ENCODE assay signal across 1 cellular context in the genomic region with DNA sequence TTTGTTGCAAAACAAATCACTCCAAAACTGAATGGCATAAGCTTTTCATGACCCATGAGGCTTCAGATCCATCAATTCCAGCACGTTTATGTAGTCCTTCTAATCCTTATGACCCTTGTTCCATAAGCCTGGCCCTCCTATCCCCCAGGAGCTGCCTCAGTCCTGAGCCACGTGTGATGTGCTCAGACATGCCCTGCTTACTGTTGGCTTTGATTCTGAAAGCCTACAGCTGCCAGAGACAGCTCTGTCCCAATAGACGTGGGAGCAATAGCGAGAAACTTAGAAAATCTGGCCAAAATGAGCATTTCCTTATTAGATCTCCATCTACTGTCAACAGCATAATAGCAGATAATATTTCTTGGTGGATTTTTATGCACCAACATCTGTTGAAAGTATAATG.
TF ChIP-seq lines count a peak whose summit lies in the region.

No MANE protein-coding gene starts in this region.

TF ChIP-seq in IMR-90, 13 proteins besides CTCF, POLR2A, EP300 and RAD21:
- TF ChIP-seq RCOR1 (IDR thresholded peaks at IDR 0.05; ENCODE audit: insufficient replicate concordance, low read length) (no peak), NFE2L2 (IDR thresholded peaks at IDR 0.05; ENCODE audit: low read depth, low read length) (no peak), SMC3 (IDR thresholded peaks at IDR 0.05; ENCODE audit: low read depth, low read length) (no peak), MAZ (IDR thresholded peaks at IDR 0.05; ENCODE audit: borderline replicate concordance, low read depth, low read length) (no peak), BHLHE40 (IDR thresholded peaks at IDR 0.05; ENCODE audit: low read depth, low read length) (no peak), FOS (IDR thresholded peaks at IDR 0.05; ENCODE audit: low read depth, low read length) (no peak), CHD1 (IDR thresholded peaks at IDR 0.05; ENCODE audit: low read depth, low read length) (no peak), CEBPB (IDR thresholded peaks at IDR 0.05; ENCODE audit: low read depth, low read length) (no peak), MXI1 (IDR thresholded peaks at IDR 0.05; ENCODE audit: borderline replicate concordance, low read depth, low read length) (no peak), MAFK (IDR thresholded peaks at IDR 0.05; ENCODE audit: low read depth, low read length) (no peak), RFX5 (IDR thresholded peaks at IDR 0.05; ENCODE audit: low read depth, low read length) (no peak)
- TF ChIP-seq, protein P1, sequence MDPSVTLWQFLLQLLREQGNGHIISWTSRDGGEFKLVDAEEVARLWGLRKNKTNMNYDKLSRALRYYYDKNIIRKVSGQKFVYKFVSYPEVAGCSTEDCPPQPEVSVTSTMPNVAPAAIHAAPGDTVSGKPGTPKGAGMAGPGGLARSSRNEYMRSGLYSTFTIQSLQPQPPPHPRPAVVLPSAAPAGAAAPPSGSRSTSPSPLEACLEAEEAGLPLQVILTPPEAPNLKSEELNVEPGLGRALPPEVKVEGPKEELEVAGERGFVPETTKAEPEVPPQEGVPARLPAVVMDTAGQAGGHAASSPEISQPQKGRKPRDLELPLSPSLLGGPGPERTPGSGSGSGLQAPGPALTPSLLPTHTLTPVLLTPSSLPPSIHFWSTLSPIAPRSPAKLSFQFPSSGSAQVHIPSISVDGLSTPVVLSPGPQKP (IDR thresholded peaks at IDR 0.05; ENCODE audit: borderline replicate concordance, low read depth, low read length) = no peak
- TF ChIP-seq, protein P2, sequence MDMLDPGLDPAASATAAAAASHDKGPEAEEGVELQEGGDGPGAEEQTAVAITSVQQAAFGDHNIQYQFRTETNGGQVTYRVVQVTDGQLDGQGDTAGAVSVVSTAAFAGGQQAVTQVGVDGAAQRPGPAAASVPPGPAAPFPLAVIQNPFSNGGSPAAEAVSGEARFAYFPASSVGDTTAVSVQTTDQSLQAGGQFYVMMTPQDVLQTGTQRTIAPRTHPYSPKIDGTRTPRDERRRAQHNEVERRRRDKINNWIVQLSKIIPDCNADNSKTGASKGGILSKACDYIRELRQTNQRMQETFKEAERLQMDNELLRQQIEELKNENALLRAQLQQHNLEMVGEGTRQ (IDR thresholded peaks at IDR 0.05; ENCODE audit: low read depth, low read length) = no peak
